Comparison of ENCODE assay signal across 36 cellular contexts in the genomic region with DNA sequence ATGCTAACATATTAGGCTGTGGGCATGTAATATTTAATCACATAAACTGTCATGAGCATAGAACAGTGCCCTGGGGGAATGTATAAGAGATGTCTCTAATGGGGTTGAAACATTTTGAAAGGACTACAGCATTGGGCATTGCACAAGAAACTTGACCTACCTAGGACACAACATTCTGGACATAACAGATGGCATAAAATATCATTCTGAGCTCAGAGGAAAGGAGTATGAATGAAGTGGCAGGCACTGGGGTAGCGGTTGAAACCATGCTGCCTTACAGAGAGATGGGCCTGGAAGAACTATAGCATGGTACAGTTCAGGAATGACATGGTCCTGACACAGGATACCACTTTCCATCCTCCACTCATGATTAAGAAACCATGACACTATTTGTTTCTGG.
"Had no signal": no experiment of that assay in that cellular context is flagged by ENCODE, and none has a peak within 500 bp of the region (broad histone marks: within the 10 kb centered on the region; RNA-seq: fewer than 3 reads in every experiment).

No MANE protein-coding gene starts in this region.

- FAIRE-seq: colon, RCC 7860 had no signal

- ATAC-seq: activated CD8-positive, alpha-beta memory T cell treated with anti-CD3 and anti-CD28 coated beads, Interleukin-2, amount 10 ng/mL, durations not matched to agents 7 days and 5 days; activated naive CD8-positive, alpha-beta T cell treated with anti-CD3 and anti-CD28 coated beads, Interleukin-2, amount 50 U/mL, for 24 hours had no signal

- DNase-seq: activated CD4-positive, alpha-beta memory T cell treated with anti-CD3 and anti-CD28 coated beads, Interleukin-2, amount 10 ng/mL, durations not matched to agents 7 days and 5 days; activated CD4-positive, alpha-beta T cell treated with anti-CD3 and anti-CD28 coated beads for 1 hour; activated CD4-positive, alpha-beta T cell treated with anti-CD3 and anti-CD28 coated beads for 48 hours; activated CD4-positive, CD25-positive, alpha-beta regulatory T cell; activated CD8-positive, alpha-beta memory T cell treated with anti-CD3 and anti-CD28 coated beads for 24 hours; activated CD8-positive, alpha-beta memory T cell treated with anti-CD3 and anti-CD28 coated beads, Interleukin-2, amount 10 ng/mL, durations not matched to agents 7 days and 5 days; activated CD8-positive, alpha-beta memory T cell treated with anti-CD3 and anti-CD28 coated beads, Interleukin-2, amount 50 U/mL, for 48 hours; activated effector memory CD4-positive, alpha-beta T cell treated with Interleukin-2 at 50 U/mL for 16 hours; activated naive CD4-positive, alpha-beta T cell treated with anti-CD3 and anti-CD28 coated beads, Interleukin-2, amount 10 ng/mL, durations not matched to agents 7 days and 5 days; activated naive CD8-positive, alpha-beta T cell treated with anti-CD3 and anti-CD28 coated beads, Interleukin-2, amount 50 U/mL, for 24 hours; activated T-cell treated with anti-CD3 and anti-CD28 coated beads, Interleukin-2, amount 50 U/mL, for 48 hours; amniotic stem cell; aorta; brain microvascular endothelial cell; Kasumi-1; MM.1S; MV-4-11; NCI-H1092; NCI-H1436 treated with DMSO at 0.1 percent for 48 hours; NCI-H187; NCI-H2029 treated with DMSO at 0.1 percent for 48 hours; NCI-H2171; NCI-H510A; NCI-H526; NCI-H748 treated with DMSO at 0.1 percent for 48 hours; NK-92 treated with Interleukin-12 subunit alpha and Interleukin-12 subunit beta, amount 100 ng/mL, for 24 hours; PC-9; SHP77; SJCRH30; T1000; WERI-Rb-1 had no signal

- H3K36me3 ChIP-seq: brain microvascular endothelial cell, cardiac muscle cell, SJCRH30, WERI-Rb-1 had no signal

- H2AFZ ChIP-seq: PC-9 had no signal

- H3K4me1 ChIP-seq: SJCRH30 had no signal

- H3K4me2 ChIP-seq: PC-9 had no signal

- H3K27ac ChIP-seq: brain microvascular endothelial cell, cardiac muscle cell, PC-9, RWPE1, SJCRH30, SK-N-MC, WERI-Rb-1 had no signal

- H3K9me3 ChIP-seq: SJCRH30 had no signal

- H3K27me3 ChIP-seq: brain microvascular endothelial cell, cardiac muscle cell, SJCRH30 had no signal

- H3K4me3 ChIP-seq: cardiac muscle cell, PC-9, SJCRH30, SK-N-MC had no signal
